25 cellular contexts compared by ENCODE assay signal in genomic region chr21:35024475-35024874, GRCh38. TPM values are rescaled to one million over a fixed set of nuclear protein-coding genes. Genes with fewer than 3 reads are reported as not detected.
DNase-seq lines count a peak whose midpoint lies in the region; ATAC-seq and TF ChIP-seq lines count a peak whose summit lies in the region.
"Had no signal": no experiment of that assay in that cellular context is flagged by ENCODE, and none has a peak within 500 bp of the region (broad histone marks: within the 10 kb centered on the region; RNA-seq: fewer than 3 reads in every experiment).

No MANE protein-coding gene starts in this region.

- no peak for DNase-seq in activated CD8-positive, alpha-beta memory T cell treated with anti-CD3 and anti-CD28 coated beads, Interleukin-2, amount 10 ng/mL, durations not matched to agents 7 days and 5 days
- no peak for DNase-seq in activated CD8-positive, alpha-beta memory T cell treated with anti-CD3 and anti-CD28 coated beads, Interleukin-2, amount 50 U/mL, for 48 hours
- peak; percentile 11 for DNase-seq in HFFc6
- DNase-seq in spleen = no peak
- DNase-seq in adrenal gland = no peak
- no peak for DNase-seq in LoVo (ENCODE audit: low spot score)
- DNase-seq: activated CD4-positive, alpha-beta T cell treated with anti-CD3 and anti-CD28 coated beads for 1 hour; aorta; effector CD4-positive, alpha-beta T cell; left cardiac atrium; NCI-H1092; NCI-H2081; NK-92 treated with Interleukin-12 subunit alpha and Interleukin-12 subunit beta, amount 100 ng/mL, for 24 hours; psoas muscle; small intestine; stimulated activated CD4-positive, alpha-beta T cell treated with anti-CD3 and anti-CD28 coated beads, Interleukin-4, amount 100 ng/mL, for 4 hours; T1000 had no signal

- TF ChIP-seq CTCF in HFFc6 (IDR thresholded peaks at IDR 0.05) (no peak), spleen (IDR thresholded peaks at IDR 0.05 in 8 of 11, conservative IDR thresholded peaks at IDR 0.05 in 3 of 11) (no peak), adrenal gland (IDR thresholded peaks at IDR 0.05) (no peak)

- peaks cover 87% of the 10 kb centered on the region for H3K4me1 Mint-ChIP-seq in activated CD8-positive, alpha-beta memory T cell treated with anti-CD3 and anti-CD28 coated beads, Interleukin-2, amount 10 ng/mL, durations not matched to agents 7 days and 5 days
- H3K4me1 Mint-ChIP-seq in HFFc6 (ENCODE audit: low read depth) = peaks cover 78% of the 10 kb centered on the region
- peaks cover 93% of the 10 kb centered on the region for H3K4me1 Mint-ChIP-seq in activated naive CD8-positive, alpha-beta T cell (ENCODE audit: low read depth)
- H3K4me1 Mint-ChIP-seq: neural progenitor cell had no signal

- H3K36me3 Mint-ChIP-seq in activated CD8-positive, alpha-beta memory T cell treated with anti-CD3 and anti-CD28 coated beads, Interleukin-2, amount 10 ng/mL, durations not matched to agents 7 days and 5 days = peaks cover 20% of the 10 kb centered on the region
- H3K36me3 Mint-ChIP-seq in HFFc6 (ENCODE audit: low read depth) = peaks cover 47% of the 10 kb centered on the region
- peaks cover 5% of the 10 kb centered on the region for H3K36me3 Mint-ChIP-seq in activated naive CD8-positive, alpha-beta T cell
- H3K36me3 Mint-ChIP-seq: neural progenitor cell had no signal

- H3K27ac ChIP-seq in spleen = peak overlapping the region in 5 of 8 donors; percentile 80 to 95 (median 92)
- H3K27ac ChIP-seq in adrenal gland = no peak overlapping the region
- H3K27ac ChIP-seq: esophagus muscularis mucosa, gastroesophageal sphincter, KMS-11, neural progenitor cell, psoas muscle, suprapubic skin had no signal

- peaks cover 26 to 98% (median 59%) of the 10 kb centered on the region in 6 donors for H3K4me1 ChIP-seq in spleen
- no peaks in the 10 kb centered on the region for H3K4me1 ChIP-seq in adrenal gland (replicated peaks in 1 of 2)
- H3K4me1 ChIP-seq: neural progenitor cell had no signal

- no peaks in the 10 kb centered on the region for H3K27me3 Mint-ChIP-seq in activated CD8-positive, alpha-beta memory T cell treated with anti-CD3 and anti-CD28 coated beads, Interleukin-2, amount 10 ng/mL, durations not matched to agents 7 days and 5 days
- 0 out of 2 replicates have a peak, but pooled peaks cover 2% of the 10 kb centered on the region for H3K27me3 Mint-ChIP-seq in HFFc6 (ENCODE audit: insufficient read depth)
- H3K27me3 Mint-ChIP-seq in activated naive CD8-positive, alpha-beta T cell = no peaks in the 10 kb centered on the region

- TF ChIP-seq POLR2A in spleen (IDR thresholded peaks at IDR 0.05) (no peak), adrenal gland (IDR thresholded peaks at IDR 0.05) (no peak)

- H3K27me3 ChIP-seq in spleen (replicated peaks in 1 of 7) = peaks cover 0 to 7% (median 0%) of the 10 kb centered on the region in 7 donors
- H3K27me3 ChIP-seq in adrenal gland = peaks cover 6% of the 10 kb centered on the region

- no peaks in the 10 kb centered on the region for H3K9me3 ChIP-seq in spleen
- H3K9me3 ChIP-seq in adrenal gland (replicated peaks in 1 of 3) = no peaks in the 10 kb centered on the region
- H3K9me3 ChIP-seq: gastroesophageal sphincter, psoas muscle, suprapubic skin had no signal

- H3K4me3 ChIP-seq in spleen (no peak overlapping the region), adrenal gland (no peak overlapping the region)
- H3K4me3 ChIP-seq: esophagus muscularis mucosa, gastroesophageal sphincter, neural progenitor cell, psoas muscle, suprapubic skin had no signal

- no peak overlapping the region for H3K4me3 Mint-ChIP-seq in activated CD8-positive, alpha-beta memory T cell treated with anti-CD3 and anti-CD28 coated beads, Interleukin-2, amount 10 ng/mL, durations not matched to agents 7 days and 5 days
- H3K4me3 Mint-ChIP-seq in HFFc6 = no peak overlapping the region
- peak overlapping the region; percentile 50 for H3K4me3 Mint-ChIP-seq in activated naive CD8-positive, alpha-beta T cell
- H3K4me3 Mint-ChIP-seq: CD14-positive monocyte had no signal

- peak overlapping the region; percentile 100 for H3K27ac Mint-ChIP-seq in activated CD8-positive, alpha-beta memory T cell treated with anti-CD3 and anti-CD28 coated beads, Interleukin-2, amount 10 ng/mL, durations not matched to agents 7 days and 5 days
- H3K27ac Mint-ChIP-seq in HFFc6 = peak overlapping the region; percentile 71; the same call in 1 of the 2 replicates
- H3K27ac Mint-ChIP-seq in activated naive CD8-positive, alpha-beta T cell = peak overlapping the region; percentile 87
- H3K27ac Mint-ChIP-seq: neural progenitor cell had no signal

- intact Hi-C loops in spleen (cut with DNase I; ENCODE audit: low total_unique reads) (no loop called here), adrenal gland (cut with DNase I) (no loop called here)

- CTCF ChIA-PET in activated CD8-positive, alpha-beta memory T cell treated with anti-CD3 and anti-CD28 coated beads, Interleukin-2, amount 10 ng/mL, durations not matched to agents 7 days and 5 days (lab: Charles Lee) = interaction anchor here (0.8 to 5.5 kb wide), 6 partner anchors 23 to 136 kb away, joined by 3 to 37 read pairs (median 12); no protein-coding TSS in a partner anchor

- peak; percentile 14 for ATAC-seq in activated CD8-positive, alpha-beta memory T cell treated with anti-CD3 and anti-CD28 coated beads, Interleukin-2, amount 10 ng/mL, durations not matched to agents 7 days and 5 days
- no peak for ATAC-seq in HG03280 (IDR thresholded peaks at IDR 0.05; ENCODE audit: unreplicated experiment)
- ATAC-seq: gastroesophageal sphincter, left cardiac atrium, psoas muscle had no signal

- H3K36me3 ChIP-seq in spleen (peaks cover 0 to 9% (median 3%) of the 10 kb centered on the region in 6 donors), adrenal gland (replicated peaks in 1 of 2) (no peaks in the 10 kb centered on the region)
- H3K36me3 ChIP-seq: esophagus muscularis mucosa, gastroesophageal sphincter, neural progenitor cell, suprapubic skin had no signal

- H3K9me3 Mint-ChIP-seq in activated CD8-positive, alpha-beta memory T cell treated with anti-CD3 and anti-CD28 coated beads, Interleukin-2, amount 10 ng/mL, durations not matched to agents 7 days and 5 days (ENCODE audit: low read depth) = no peaks in the 10 kb centered on the region
- no peaks in the 10 kb centered on the region for H3K9me3 Mint-ChIP-seq in HFFc6
- H3K9me3 Mint-ChIP-seq in activated naive CD8-positive, alpha-beta T cell (ENCODE audit: low read depth) = no peaks in the 10 kb centered on the region
- H3K9me3 Mint-ChIP-seq: CD14-positive monocyte, neural progenitor cell had no signal

RNA-seq across cellular contexts. Expression of gene RUNX1, which starts 24.6 kb away (rescaled TPM):
- 10 to 100 TPM; 23.3 to 35.3 TPM for total RNA-seq in activated CD8-positive, alpha-beta memory T cell treated with anti-CD3 and anti-CD28 coated beads, Interleukin-2, amount 10 ng/mL, durations not matched to agents 7 days and 5 days
- 10 to 100 TPM; 57.4 to 78.9 (median 61.3) TPM for total RNA-seq in HFFc6 (2021; fragmentation: NEBNext Ultra II Directional; extraction: Animal tissue kit (Norgen Biotek cat#: 25700))
- 10 to 100 TPM; 29.8 to 70.0 (median 57.4) TPM for total RNA-seq in spleen
- polyA plus RNA-seq in spleen = 1 to 10 TPM; 4.8 to 7.7 (median 6.7) TPM
- 10 to 100 TPM in 4 of 8 donors, 1 to 10 TPM in 4; 4.0 to 27.2 (median 11.8) TPM for total RNA-seq in adrenal gland
- polyA plus RNA-seq in adrenal gland = 1 to 10 TPM; 2.2 to 5.2 (median 3.9) TPM

Comparison
In these comparisons a context has a peak if more than half of its experiments do, and no peak if none do; other contexts are left out.
1. H3K27ac ChIP-seq: peak in spleen (5 of 8); none in adrenal gland (0 of 5).
2. Peak in every context shown above with its lines, with median percentiles within 50 percentile points of each other: H3K27ac Mint-ChIP-seq.